15 cellular contexts compared by ENCODE assay signal in the genomic region with DNA sequence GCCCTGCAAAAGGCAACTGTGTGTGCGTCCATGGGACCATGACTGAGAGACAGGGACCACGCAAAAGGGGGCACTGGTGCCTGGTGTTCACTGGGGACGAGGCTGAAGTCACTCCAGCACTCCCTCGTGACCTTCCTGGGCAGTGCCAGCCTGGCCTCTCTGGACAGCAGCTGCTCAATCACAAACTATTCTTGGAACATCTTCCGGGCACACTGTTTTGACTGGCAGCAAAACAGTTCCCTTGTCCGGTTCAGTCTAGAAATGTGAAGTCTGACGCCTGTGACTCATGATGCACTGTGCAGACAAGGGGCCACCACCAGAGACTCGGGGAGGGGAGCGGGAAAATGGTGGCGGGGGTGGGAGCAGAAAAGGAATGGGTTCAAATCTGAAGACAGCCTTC. TPM values are rescaled to one million over a fixed set of nuclear protein-coding genes. Genes with fewer than 3 reads are reported as not detected.
DNase-seq lines count a peak whose midpoint lies in the region; ATAC-seq and TF ChIP-seq lines count a peak whose summit lies in the region.
"Had no signal": no experiment of that assay in that cellular context is flagged by ENCODE, and none has a peak within 500 bp of the region (broad histone marks: within the 10 kb centered on the region; RNA-seq: fewer than 3 reads in every experiment).

No MANE protein-coding gene starts in this region.

- peaks cover 43 to 53% (median 44%) of the 10 kb centered on the region in 3 donors for H3K4me1 Mint-ChIP-seq in T-cell

- H3K9me3 ChIP-seq in osteoblast (ENCODE audit: low read depth, low read length) = no peaks in the 10 kb centered on the region
- H3K9me3 ChIP-seq: A549 had no signal

- H3K27me3 ChIP-seq in osteoblast (ENCODE audit: insufficient read depth, low read length) = no peaks in the 10 kb centered on the region

- H3K36me3 ChIP-seq in osteoblast (ENCODE audit: insufficient read depth, low read length) = peaks cover 10% of the 10 kb centered on the region

- no peaks in the 10 kb centered on the region for H3K9me3 Mint-ChIP-seq in T-cell
- H3K9me3 Mint-ChIP-seq: IgD-negative memory B cell, type B pancreatic cell had no signal

- no peak overlapping the region for H3K4me3 Mint-ChIP-seq in T-cell
- H3K4me3 Mint-ChIP-seq: IgD-negative memory B cell, type B pancreatic cell had no signal

- peak overlapping the region; percentile 52 to 68 for H3K27ac Mint-ChIP-seq in T-cell
- H3K27ac Mint-ChIP-seq: type B pancreatic cell had no signal

- H3K4me1 ChIP-seq in osteoblast (ENCODE audit: insufficient read depth, low read length) = peaks cover 21% of the 10 kb centered on the region
- H3K4me1 ChIP-seq: A549 had no signal

- ATAC-seq in T-cell (replicated peaks in 1 of 4) (no peak), HG03280 (IDR thresholded peaks at IDR 0.05; ENCODE audit: unreplicated experiment) (no peak), GM21717 (IDR thresholded peaks at IDR 0.05; ENCODE audit: unreplicated experiment) (no peak), HG03342 (IDR thresholded peaks at IDR 0.05; ENCODE audit: unreplicated experiment) (no peak), GM18870 (IDR thresholded peaks at IDR 0.05; ENCODE audit: unreplicated experiment) (no peak)

- peaks cover 9% of the 10 kb centered on the region for H3K36me3 Mint-ChIP-seq in T-cell

- H3K27me3 Mint-ChIP-seq in T-cell = no peaks in the 10 kb centered on the region
- H3K27me3 Mint-ChIP-seq: IgD-negative memory B cell, type B pancreatic cell had no signal

- CTCF ChIA-PET in T-cell (lab: Charles Lee) = no interaction called here

- H3K27ac ChIP-seq in osteoblast (ENCODE audit: low read depth, low read length) = peak overlapping the region; percentile 83
- H3K27ac ChIP-seq: A549 had no signal

- no peak for TF ChIP-seq CTCF in osteoblast (IDR thresholded peaks at IDR 0.05; ENCODE audit: extremely low read depth, low read depth, low read length)

- H2AFZ ChIP-seq in osteoblast (ENCODE audit: low read length) = no peak overlapping the region

- POLR2A ChIA-PET in T-cell (lab: Charles Lee) = no interaction called here

- H3K4me3 ChIP-seq in osteoblast (ENCODE audit: insufficient read depth, low read length) = peak overlapping the region; percentile 15
- H3K4me3 ChIP-seq: A549 had no signal

- H4K20me1 ChIP-seq in osteoblast (ENCODE audit: insufficient read depth, low read length) = no peaks in the 10 kb centered on the region

- peaks cover 3% of the 10 kb centered on the region for H3K79me2 ChIP-seq in osteoblast (ENCODE audit: insufficient read depth, low read length)

- H3K4me2 ChIP-seq in osteoblast (ENCODE audit: insufficient read depth, low read length) = peak overlapping the region; percentile 61
- H3K4me2 ChIP-seq: A549 had no signal

- peak; percentile 84 for DNase-seq in A172 (ENCODE audit: low spot score)
- no peak for DNase-seq in T-cell
- peak; percentile 94 for DNase-seq in globus pallidus (ENCODE audit: low spot score)
- DNase-seq in osteoblast (ENCODE audit: insufficient read length, low spot score, missing footprints) = peak; percentile 94
- DNase-seq: activated T-cell treated with anti-CD3 and anti-CD28 coated beads, Interleukin-2, amount 50 U/mL, for 48 hours; mammary epithelial cell; NCI-H510A; T-helper 2 cell had no signal

RNA-seq across cellular contexts. Expression of a gene that starts 20.8 kb away (rescaled TPM):
- 8.6 and 12.0 TPM in 2 replicates for total RNA-seq in A172 (2014; rRNA removed; shearing (Covaris generic))
- 10 to 100 TPM; 32.6 to 46.1 (median 43.2) TPM for total RNA-seq in T-cell
- 10.3 and 15.6 TPM in 2 replicates for total RNA-seq in osteoblast

RNA-seq across cellular contexts. Expression of a gene that starts 42.3 kb away (rescaled TPM):
- 3.6 and 3.9 TPM in 2 replicates for total RNA-seq in A172 (2014; rRNA removed; shearing (Covaris generic))
- total RNA-seq in T-cell (10 to 100 TPM in 1 of 5 donors, 1 to 10 TPM in 4; 6.0 to 10.2 (median 7.1) TPM), osteoblast (5.1 and 5.3 TPM in 2 replicates)

RNA-seq across cellular contexts. Expression of a gene that starts 54.8 kb away (rescaled TPM):
- total RNA-seq in A172 (2014; rRNA removed; shearing (Covaris generic)) = 9.3 and 16.1 TPM in 2 replicates
- 1 to 10 TPM; 2.8 to 8.9 (median 6.1) TPM for total RNA-seq in T-cell
- 14.7 and 16.3 TPM in 2 replicates for total RNA-seq in osteoblast

Comparison
In these comparisons a context has a peak if more than half of its experiments do, and no peak if none do; other contexts are left out.
1. DNase-seq: peak in A172 (single experiment), globus pallidus (single experiment) and osteoblast (single experiment); none in T-cell (0 of 34).